1 cellular context compared by ENCODE assay signal in genomic region chr11:66570826-66571222, GRCh38.
TF ChIP-seq lines count a peak whose summit lies in the region.

No MANE protein-coding gene starts in this region.

TF ChIP-seq in GM23338, 12 proteins besides CTCF, POLR2A, EP300 and RAD21:
- TF ChIP-seq EZH2phosphoT487 (IDR thresholded peaks at IDR 0.05; ENCODE audit: unreplicated experiment) (no peak), EZH2 (IDR thresholded peaks at IDR 0.05; ENCODE audit: low read depth, unreplicated experiment) (no peak), STAT1 (IDR thresholded peaks at IDR 0.05; ENCODE audit: unreplicated experiment) (no peak), ZNF114 (CRISPR knock-in tag; IDR thresholded peaks at IDR 0.05) (no peak), NANOG (IDR thresholded peaks at IDR 0.05; ENCODE audit: borderline replicate concordance) (no peak), ZNF331 (CRISPR knock-in tag; IDR thresholded peaks at IDR 0.05; ENCODE audit: low read depth) (no peak), JUNB (IDR thresholded peaks at IDR 0.05; ENCODE audit: unreplicated experiment) (no peak), CREB1 (CRISPR knock-in tag; IDR thresholded peaks at IDR 0.05; ENCODE audit: low read depth) (no peak)
- TF ChIP-seq, protein P1, sequence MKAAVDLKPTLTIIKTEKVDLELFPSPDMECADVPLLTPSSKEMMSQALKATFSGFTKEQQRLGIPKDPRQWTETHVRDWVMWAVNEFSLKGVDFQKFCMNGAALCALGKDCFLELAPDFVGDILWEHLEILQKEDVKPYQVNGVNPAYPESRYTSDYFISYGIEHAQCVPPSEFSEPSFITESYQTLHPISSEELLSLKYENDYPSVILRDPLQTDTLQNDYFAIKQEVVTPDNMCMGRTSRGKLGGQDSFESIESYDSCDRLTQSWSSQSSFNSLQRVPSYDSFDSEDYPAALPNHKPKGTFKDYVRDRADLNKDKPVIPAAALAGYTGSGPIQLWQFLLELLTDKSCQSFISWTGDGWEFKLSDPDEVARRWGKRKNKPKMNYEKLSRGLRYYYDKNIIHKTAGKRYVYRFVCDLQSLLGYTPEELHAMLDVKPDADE (IDR thresholded peaks at IDR 0.05): no peak
- TF ChIP-seq, protein P2, sequence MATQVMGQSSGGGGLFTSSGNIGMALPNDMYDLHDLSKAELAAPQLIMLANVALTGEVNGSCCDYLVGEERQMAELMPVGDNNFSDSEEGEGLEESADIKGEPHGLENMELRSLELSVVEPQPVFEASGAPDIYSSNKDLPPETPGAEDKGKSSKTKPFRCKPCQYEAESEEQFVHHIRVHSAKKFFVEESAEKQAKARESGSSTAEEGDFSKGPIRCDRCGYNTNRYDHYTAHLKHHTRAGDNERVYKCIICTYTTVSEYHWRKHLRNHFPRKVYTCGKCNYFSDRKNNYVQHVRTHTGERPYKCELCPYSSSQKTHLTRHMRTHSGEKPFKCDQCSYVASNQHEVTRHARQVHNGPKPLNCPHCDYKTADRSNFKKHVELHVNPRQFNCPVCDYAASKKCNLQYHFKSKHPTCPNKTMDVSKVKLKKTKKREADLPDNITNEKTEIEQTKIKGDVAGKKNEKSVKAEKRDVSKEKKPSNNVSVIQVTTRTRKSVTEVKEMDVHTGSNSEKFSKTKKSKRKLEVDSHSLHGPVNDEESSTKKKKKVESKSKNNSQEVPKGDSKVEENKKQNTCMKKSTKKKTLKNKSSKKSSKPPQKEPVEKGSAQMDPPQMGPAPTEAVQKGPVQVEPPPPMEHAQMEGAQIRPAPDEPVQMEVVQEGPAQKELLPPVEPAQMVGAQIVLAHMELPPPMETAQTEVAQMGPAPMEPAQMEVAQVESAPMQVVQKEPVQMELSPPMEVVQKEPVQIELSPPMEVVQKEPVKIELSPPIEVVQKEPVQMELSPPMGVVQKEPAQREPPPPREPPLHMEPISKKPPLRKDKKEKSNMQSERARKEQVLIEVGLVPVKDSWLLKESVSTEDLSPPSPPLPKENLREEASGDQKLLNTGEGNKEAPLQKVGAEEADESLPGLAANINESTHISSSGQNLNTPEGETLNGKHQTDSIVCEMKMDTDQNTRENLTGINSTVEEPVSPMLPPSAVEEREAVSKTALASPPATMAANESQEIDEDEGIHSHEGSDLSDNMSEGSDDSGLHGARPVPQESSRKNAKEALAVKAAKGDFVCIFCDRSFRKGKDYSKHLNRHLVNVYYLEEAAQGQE (IDR thresholded peaks at IDR 0.05; ENCODE audit: unreplicated experiment): no peak
- TF ChIP-seq, protein P3, sequence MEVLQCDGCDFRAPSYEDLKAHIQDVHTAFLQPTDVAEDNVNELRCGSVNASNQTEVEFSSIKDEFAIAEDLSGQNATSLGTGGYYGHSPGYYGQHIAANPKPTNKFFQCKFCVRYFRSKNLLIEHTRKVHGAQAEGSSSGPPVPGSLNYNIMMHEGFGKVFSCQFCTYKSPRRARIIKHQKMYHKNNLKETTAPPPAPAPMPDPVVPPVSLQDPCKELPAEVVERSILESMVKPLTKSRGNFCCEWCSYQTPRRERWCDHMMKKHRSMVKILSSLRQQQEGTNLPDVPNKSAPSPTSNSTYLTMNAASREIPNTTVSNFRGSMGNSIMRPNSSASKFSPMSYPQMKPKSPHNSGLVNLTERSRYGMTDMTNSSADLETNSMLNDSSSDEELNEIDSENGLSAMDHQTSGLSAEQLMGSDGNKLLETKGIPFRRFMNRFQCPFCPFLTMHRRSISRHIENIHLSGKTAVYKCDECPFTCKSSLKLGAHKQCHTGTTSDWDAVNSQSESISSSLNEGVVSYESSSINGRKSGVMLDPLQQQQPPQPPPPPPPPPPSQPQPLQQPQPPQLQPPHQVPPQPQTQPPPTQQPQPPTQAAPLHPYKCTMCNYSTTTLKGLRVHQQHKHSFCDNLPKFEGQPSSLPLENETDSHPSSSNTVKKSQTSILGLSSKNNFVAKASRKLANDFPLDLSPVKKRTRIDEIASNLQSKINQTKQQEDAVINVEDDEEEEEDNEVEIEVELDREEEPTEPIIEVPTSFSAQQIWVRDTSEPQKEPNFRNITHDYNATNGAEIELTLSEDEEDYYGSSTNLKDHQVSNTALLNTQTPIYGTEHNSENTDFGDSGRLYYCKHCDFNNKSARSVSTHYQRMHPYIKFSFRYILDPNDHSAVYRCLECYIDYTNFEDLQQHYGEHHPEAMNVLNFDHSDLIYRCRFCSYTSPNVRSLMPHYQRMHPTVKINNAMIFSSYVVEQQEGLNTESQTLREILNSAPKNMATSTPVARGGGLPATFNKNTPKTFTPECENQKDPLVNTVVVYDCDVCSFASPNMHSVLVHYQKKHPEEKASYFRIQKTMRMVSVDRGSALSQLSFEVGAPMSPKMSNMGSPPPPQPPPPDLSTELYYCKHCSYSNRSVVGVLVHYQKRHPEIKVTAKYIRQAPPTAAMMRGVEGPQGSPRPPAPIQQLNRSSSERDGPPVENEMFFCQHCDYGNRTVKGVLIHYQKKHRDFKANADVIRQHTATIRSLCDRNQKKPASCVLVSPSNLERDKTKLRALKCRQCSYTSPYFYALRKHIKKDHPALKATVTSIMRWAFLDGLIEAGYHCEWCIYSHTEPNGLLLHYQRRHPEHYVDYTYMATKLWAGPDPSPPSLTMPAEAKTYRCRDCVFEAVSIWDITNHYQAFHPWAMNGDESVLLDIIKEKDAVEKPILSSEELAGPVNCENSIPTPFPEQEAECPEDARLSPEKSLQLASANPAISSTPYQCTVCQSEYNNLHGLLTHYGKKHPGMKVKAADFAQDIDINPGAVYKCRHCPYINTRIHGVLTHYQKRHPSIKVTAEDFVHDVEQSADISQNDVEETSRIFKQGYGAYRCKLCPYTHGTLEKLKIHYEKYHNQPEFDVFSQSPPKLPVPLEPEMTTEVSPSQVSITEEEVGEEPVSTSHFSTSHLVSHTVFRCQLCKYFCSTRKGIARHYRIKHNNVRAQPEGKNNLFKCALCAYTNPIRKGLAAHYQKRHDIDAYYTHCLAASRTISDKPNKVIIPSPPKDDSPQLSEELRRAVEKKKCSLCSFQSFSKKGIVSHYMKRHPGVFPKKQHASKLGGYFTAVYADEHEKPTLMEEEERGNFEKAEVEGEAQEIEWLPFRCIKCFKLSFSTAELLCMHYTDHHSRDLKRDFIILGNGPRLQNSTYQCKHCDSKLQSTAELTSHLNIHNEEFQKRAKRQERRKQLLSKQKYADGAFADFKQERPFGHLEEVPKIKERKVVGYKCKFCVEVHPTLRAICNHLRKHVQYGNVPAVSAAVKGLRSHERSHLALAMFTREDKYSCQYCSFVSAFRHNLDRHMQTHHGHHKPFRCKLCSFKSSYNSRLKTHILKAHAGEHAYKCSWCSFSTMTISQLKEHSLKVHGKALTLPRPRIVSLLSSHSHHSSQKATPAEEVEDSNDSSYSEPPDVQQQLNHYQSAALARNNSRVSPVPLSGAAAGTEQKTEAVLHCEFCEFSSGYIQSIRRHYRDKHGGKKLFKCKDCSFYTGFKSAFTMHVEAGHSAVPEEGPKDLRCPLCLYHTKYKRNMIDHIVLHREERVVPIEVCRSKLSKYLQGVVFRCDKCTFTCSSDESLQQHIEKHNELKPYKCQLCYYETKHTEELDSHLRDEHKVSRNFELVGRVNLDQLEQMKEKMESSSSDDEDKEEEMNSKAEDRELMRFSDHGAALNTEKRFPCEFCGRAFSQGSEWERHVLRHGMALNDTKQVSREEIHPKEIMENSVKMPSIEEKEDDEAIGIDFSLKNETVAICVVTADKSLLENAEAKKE (CRISPR knock-in tag; IDR thresholded peaks at IDR 0.05): no peak
